Comparison of ENCODE assay signal across 14 cellular contexts in the genomic region with DNA sequence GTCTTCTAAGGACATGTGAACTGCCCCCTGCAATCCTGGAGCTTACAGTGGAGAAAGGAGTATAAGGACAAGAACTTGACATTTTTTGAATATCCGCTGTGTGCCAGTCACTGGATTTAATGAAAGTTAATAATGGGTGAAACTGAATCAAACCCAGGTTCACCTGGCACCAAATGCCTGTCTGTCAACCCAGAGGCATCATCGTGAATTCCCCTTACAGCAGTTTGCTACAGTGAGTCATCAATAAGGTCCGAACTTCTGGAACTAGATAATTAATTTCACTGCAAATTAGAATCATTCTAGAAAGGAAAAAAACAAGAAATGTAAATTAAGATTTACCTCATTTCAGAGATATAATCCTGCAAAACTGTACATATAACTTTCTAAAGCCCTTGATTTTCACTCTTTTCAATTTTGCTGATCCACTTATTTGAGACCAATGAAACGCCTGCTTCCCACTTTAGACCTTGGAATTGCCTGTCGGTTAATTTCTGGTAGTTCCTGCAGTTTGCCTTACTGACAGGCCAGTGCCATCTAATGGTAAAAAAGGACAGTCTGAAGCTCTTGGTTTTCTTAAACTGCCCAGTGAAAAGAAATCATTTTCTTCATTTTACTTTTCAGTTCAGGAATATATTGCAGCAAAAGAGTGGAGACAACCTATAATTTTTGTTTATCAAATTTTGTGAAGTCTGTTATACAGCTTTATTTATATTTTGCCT. TPM values are rescaled to one million over a fixed set of nuclear protein-coding genes. Genes with fewer than 3 reads are reported as not detected.
DNase-seq lines count a peak whose midpoint lies in the region; ATAC-seq and TF ChIP-seq lines count a peak whose summit lies in the region.
"Had no signal": no experiment of that assay in that cellular context is flagged by ENCODE, and none has a peak within 500 bp of the region (broad histone marks: within the 10 kb centered on the region; RNA-seq: fewer than 3 reads in every experiment).

No MANE protein-coding gene starts in this region.

- H3K4ac ChIP-seq in H9 (ENCODE audit: low read depth, low read length), result no peak overlapping the region

- no CpG with 5 or more reads among the region's 5 CpGs for WGBS in H9 (ENCODE audit: extremely low coverage, insufficient read length, low lambda C conversion rate)
- WGBS in SK-N-SH (ENCODE audit: low lambda C conversion rate), result 10% methylated on average over 5 of the region's 5 CpGs

- H3K27ac Mint-ChIP-seq in H9, result no peak overlapping the region
- H3K27ac Mint-ChIP-seq in neural progenitor cell, result no peak overlapping the region
- H3K27ac Mint-ChIP-seq: activated naive CD8-positive, alpha-beta T cell had no signal

- H2BK120ac ChIP-seq in H9 (ENCODE audit: low read depth, low read length, poor library complexity, severe bottlenecking), result no peak overlapping the region

- H2BK15ac ChIP-seq in H9 (ENCODE audit: low read depth, low read length), result no peak overlapping the region

- H3K9ac ChIP-seq in H9 (ENCODE audit: extremely low read depth, insufficient read length, low read length) (no peak overlapping the region), SK-N-SH (no peak overlapping the region), neural progenitor cell (no peak overlapping the region)

- H3K9me3 ChIP-seq in H9 (ENCODE audit: control insufficient read depth, low read depth, low read length) (no peaks in the 10 kb centered on the region), SK-N-SH (no peaks in the 10 kb centered on the region), neural progenitor cell (ENCODE audit: low read depth) (no peaks in the 10 kb centered on the region)
- H3K9me3 ChIP-seq: stomach had no signal

- TF ChIP-seq RAD21 in SK-N-SH (IDR thresholded peaks at IDR 0.05; ENCODE audit: low read length), result peak; percentile 37

- no peak for DNase-seq in H9
- DNase-seq in SK-N-SH, result no peak
- DNase-seq in fibroblast of pulmonary artery (ENCODE audit: low read depth), result peak; percentile 66
- no peak for DNase-seq in neural progenitor cell (ENCODE audit: low spot score)
- DNase-seq in NCI-H82 (lab: John Stamatoyannopoulos, UW), result no peak
- DNase-seq in activated gamma-delta T cell treated with Interleukin-2 at 50 U/mL for 16 hours, result no peak
- DNase-seq: activated CD4-positive, CD25-positive, alpha-beta regulatory T cell; DMS 273 treated with DMSO at 0.1 percent for 48 hours; MM.1S; stomach had no signal

- no peak overlapping the region for H4K8ac ChIP-seq in H9 (replicated peaks; ENCODE audit: insufficient read length, low read depth, low read length)

- H3T11ph ChIP-seq in H9 (ENCODE audit: low read length), result no peak overlapping the region

- TF ChIP-seq CTCF in H9 (conservative IDR thresholded peaks at IDR 0.05) (peak; percentile 47; the same call in 2 of the 3 replicates), SK-N-SH (IDR thresholded peaks at IDR 0.05) (peak; percentile 59), fibroblast of pulmonary artery (IDR thresholded peaks at IDR 0.05; ENCODE audit: low read length, missing control alignments) (peak; percentile 50), neural progenitor cell (IDR thresholded peaks at IDR 0.05) (peak; percentile 35)

- H3F3A ChIP-seq in SK-N-SH (replicated peaks; ENCODE audit: insufficient read depth), result no peaks in the 10 kb centered on the region
- no peaks in the 10 kb centered on the region for H3F3A ChIP-seq in neural progenitor cell (ENCODE audit: low read depth)

- H3K36me3 Mint-ChIP-seq in H9 (ENCODE audit: insufficient read depth in 1 of 3, low read depth in 3 of 3) (peaks cover 11 to 20% (median 13%) of the 10 kb centered on the region in 3 experiments), neural progenitor cell (no peaks in the 10 kb centered on the region)
- H3K36me3 Mint-ChIP-seq: activated naive CD8-positive, alpha-beta T cell had no signal

- no peak overlapping the region for H2BK20ac ChIP-seq in H9 (ENCODE audit: low read depth, low read length, poor library complexity, severe bottlenecking)

- H3K18ac ChIP-seq in H9 (ENCODE audit: insufficient read length, low read depth, low read length), result no peak overlapping the region

- H3K27me3 Mint-ChIP-seq in H9 (ENCODE audit: low read depth) (no peaks in the 10 kb centered on the region), neural progenitor cell (ENCODE audit: insufficient read depth, low read depth) (no peaks in the 10 kb centered on the region)

- CTCF ChIA-PET in SK-N-SH (lab: Yijun Ruan, JAX), result no interaction called here

- no peaks in the 10 kb centered on the region for H4K20me1 ChIP-seq in H9 (ENCODE audit: control insufficient read depth, insufficient read depth, insufficient read length)
- H4K20me1 ChIP-seq in SK-N-SH (ENCODE audit: insufficient read depth), result no peaks in the 10 kb centered on the region
- H4K20me1 ChIP-seq in neural progenitor cell (ENCODE audit: low read depth), result peaks cover 4% of the 10 kb centered on the region

- H3K27me3 ChIP-seq in H9 (ENCODE audit: insufficient read depth, low read length) (no peaks in the 10 kb centered on the region), SK-N-SH (ENCODE audit: insufficient read depth) (peaks cover 33% of the 10 kb centered on the region; the same call in 1 of the 2 replicates), neural progenitor cell (no peaks in the 10 kb centered on the region)

- ATAC-seq in GM21576 (IDR thresholded peaks at IDR 0.05; ENCODE audit: unreplicated experiment), result no peak
- ATAC-seq in HG03565 (IDR thresholded peaks at IDR 0.05; ENCODE audit: unreplicated experiment), result no peak
- ATAC-seq: esophagus mucosa had no signal

- H3K79me2 ChIP-seq in H9 (ENCODE audit: insufficient read depth, low read length), result peaks cover 30% of the 10 kb centered on the region; the same call in 1 of the 2 replicates
- no peaks in the 10 kb centered on the region for H3K79me2 ChIP-seq in SK-N-SH (ENCODE audit: insufficient read depth)
- H3K79me2 ChIP-seq in neural progenitor cell (ENCODE audit: low read depth), result peaks cover 99% of the 10 kb centered on the region

- no peak overlapping the region for H2AK5ac ChIP-seq in H9 (ENCODE audit: insufficient read length, low read length)

- peaks cover 6% of the 10 kb centered on the region for H3K79me1 ChIP-seq in H9 (ENCODE audit: insufficient read depth, low read depth, low read length, poor library complexity, severe bottlenecking)

- H3K36me3 ChIP-seq in SK-N-SH (replicated peaks in 1 of 2; ENCODE audit: control insufficient read depth in 1 of 2, insufficient read depth in 2 of 2, low read length in 1 of 2) (no peaks in the 10 kb centered on the region), neural progenitor cell (no peaks in the 10 kb centered on the region)
- H3K36me3 ChIP-seq: stomach had no signal

- no peak overlapping the region for H2BK5ac ChIP-seq in H9 (ENCODE audit: insufficient read length, low read length)

- H3K27ac ChIP-seq in H9 (ENCODE audit: insufficient read length, low read depth, low read length) (no peak overlapping the region), SK-N-SH (ENCODE audit: low read depth in 2 of 2, low read length in 1 of 2) (no peak overlapping the region), neural progenitor cell (no peak overlapping the region)
- H3K27ac ChIP-seq: stomach had no signal

- no peaks in the 10 kb centered on the region for H3K4me1 ChIP-seq in H9 (ENCODE audit: insufficient read depth, low read length)
- no peaks in the 10 kb centered on the region for H3K4me1 ChIP-seq in SK-N-SH (ENCODE audit: control insufficient read depth in 1 of 2, insufficient read depth in 2 of 2, low read depth in 1 of 2, low read length in 1 of 2)
- no peaks in the 10 kb centered on the region for H3K4me1 ChIP-seq in neural progenitor cell
- H3K4me1 ChIP-seq: stomach had no signal

- no peak overlapping the region for H4K91ac ChIP-seq in H9 (ENCODE audit: insufficient read length, low read depth, low read length)

- H3K9me3 Mint-ChIP-seq in H9 (peaks cover 5 to 9% of the 10 kb centered on the region in 2 experiments), neural progenitor cell (peaks cover 2% of the 10 kb centered on the region)

- no peak overlapping the region for H4K5ac ChIP-seq in H9 (ENCODE audit: insufficient read length, low read depth, low read length)

- no peak overlapping the region for H3K14ac ChIP-seq in H9 (ENCODE audit: insufficient read depth, low read length)

- H3K4me1 Mint-ChIP-seq in H9 (peaks cover 5 to 11% of the 10 kb centered on the region in 2 experiments; a peak in 3 of 4 replicates), neural progenitor cell (no peaks in the 10 kb centered on the region)

- TF ChIP-seq EP300 in SK-N-SH (IDR thresholded peaks at IDR 0.05; ENCODE audit: borderline replicate concordance in 1 of 2, low read depth in 1 of 2, low read length in 1 of 2), result no peak

- POLR2A ChIA-PET in SK-N-SH (lab: Yijun Ruan, JAX), result no interaction called here

- H3K23me2 ChIP-seq in H9 (ENCODE audit: insufficient read length, low read depth, low read length, poor library complexity, severe bottlenecking), result no peaks in the 10 kb centered on the region

- H3K56ac ChIP-seq in H9 (ENCODE audit: insufficient read length, low read depth, low read length), result no peak overlapping the region

- no peak overlapping the region for H2AFZ ChIP-seq in H9 (ENCODE audit: low read length)
- no peak overlapping the region for H2AFZ ChIP-seq in SK-N-SH (ENCODE audit: low read depth)
- no peak overlapping the region for H2AFZ ChIP-seq in neural progenitor cell (replicated peaks)

- H3K4me3 Mint-ChIP-seq in H9, result no peak overlapping the region
- H3K4me3 Mint-ChIP-seq in neural progenitor cell, result no peak overlapping the region
- H3K4me3 Mint-ChIP-seq: activated naive CD8-positive, alpha-beta T cell had no signal

- H3K23ac ChIP-seq in H9 (ENCODE audit: insufficient read length, low read depth, low read length), result no peak overlapping the region

- H2BK12ac ChIP-seq in H9 (ENCODE audit: insufficient read length, low read depth, low read length), result no peak overlapping the region

- H3K4me3 ChIP-seq in SK-N-SH (ENCODE audit: low read depth in 2 of 2, low read length in 1 of 2), result no peak overlapping the region
- H3K4me3 ChIP-seq in fibroblast of pulmonary artery (replicated peaks; ENCODE audit: low read depth, low read length), result no peak overlapping the region
- no peak overlapping the region for H3K4me3 ChIP-seq in neural progenitor cell
- H3K4me3 ChIP-seq: stomach had no signal

- H3K9me2 ChIP-seq in SK-N-SH, result no peaks in the 10 kb centered on the region

- no peak overlapping the region for H3K4me2 ChIP-seq in H9 (ENCODE audit: insufficient read depth, insufficient read length, low read length)
- H3K4me2 ChIP-seq in SK-N-SH, result no peak overlapping the region
- no peak overlapping the region for H3K4me2 ChIP-seq in neural progenitor cell

TF ChIP-seq in SK-N-SH, 30 proteins besides CTCF, POLR2A, EP300 and RAD21 (continues in another document):
- TF ChIP-seq SMC3 (IDR thresholded peaks at IDR 0.05; ENCODE audit: low read depth, low read length), result peak; percentile 14; the same call in 1 of the 2 replicates

RNA-seq across cellular contexts. Expression of a gene that starts 8.2 kb away (rescaled TPM):
- total RNA-seq in H9 (2021) (104 and 107 TPM in 2 replicates), neural progenitor cell (ENCODE audit: low replicate concordance) (50.5 and 65.6 TPM in 2 replicates)
- not detected in 2 replicates for polyA plus RNA-seq in SK-N-SH (2012; rRNA removed)
- under 0.01 TPM in 2 replicates for polyA plus RNA-seq in SK-N-SH (2012; cell fraction: cytosol; rRNA removed)
- not detected in 2 replicates for polyA plus RNA-seq in SK-N-SH (2012; cell fraction: nucleus; rRNA removed)

RNA-seq across cellular contexts. Expression of a gene that starts 58.6 kb away (rescaled TPM):
- total RNA-seq in H9 (2021), result 0.04 TPM in 2 replicates
- 0.02 TPM in 1 of 2 replicates, not detected in the other for polyA plus RNA-seq in SK-N-SH (2012; rRNA removed)
- polyA plus RNA-seq in SK-N-SH (2012; cell fraction: cytosol; rRNA removed), result 0.01 TPM in 2 replicates
- polyA plus RNA-seq in SK-N-SH (2012; cell fraction: nucleus; rRNA removed), result 0.01 TPM in 2 replicates
- not detected in 2 replicates for total RNA-seq in neural progenitor cell (ENCODE audit: low replicate concordance)
